ENCODE assay signal across 8 cellular contexts in genomic region chr19:50669319-50670101, GRCh38. TPM values are rescaled to one million over a fixed set of nuclear protein-coding genes. Genes with fewer than 3 reads are reported as not detected.
DNase-seq lines count a peak whose midpoint lies in the region; ATAC-seq and TF ChIP-seq lines count a peak whose summit lies in the region.

No MANE protein-coding gene starts in this region.

- H3K9me3 ChIP-seq in heart right ventricle (no peaks in the 10 kb centered on the region), right cardiac atrium (ENCODE audit: control insufficient read depth, low read length) (no peaks in the 10 kb centered on the region)

- TF ChIP-seq CTCF in heart right ventricle (IDR thresholded peaks at IDR 0.05) (peak; percentile 49 to 75 (median 69)), kidney epithelial cell (IDR thresholded peaks at IDR 0.05; ENCODE audit: insufficient read depth, low read length, poor library complexity, severe bottlenecking) (peak; percentile 80)

- H3K27me3 ChIP-seq in heart right ventricle (peaks cover 3 to 96% (median 87%) of the 10 kb centered on the region in 7 donors), right cardiac atrium (ENCODE audit: control insufficient read depth, insufficient read depth) (no peaks in the 10 kb centered on the region), kidney epithelial cell (ENCODE audit: control insufficient read depth, insufficient read depth, low read length) (peaks cover 47% of the 10 kb centered on the region)

- no peak overlapping the region for H3K27ac ChIP-seq in heart right ventricle
- no peak overlapping the region for H3K27ac ChIP-seq in right cardiac atrium (ENCODE audit: low read length)

- H3K4me3 ChIP-seq in heart right ventricle, result no peak overlapping the region
- H3K4me3 ChIP-seq in right cardiac atrium (ENCODE audit: low read length), result no peak overlapping the region
- no peak overlapping the region for H3K4me3 ChIP-seq in kidney epithelial cell (ENCODE audit: low read depth, low read length)

- no peaks in the 10 kb centered on the region for H3K9me3 Mint-ChIP-seq in stimulated activated naive CD8-positive, alpha-beta T cell treated with anti-CD3 and anti-CD28 coated beads, Interleukin-15, amount 100 ng/mL, for 72 hours

- 42 to 44% methylated on average over 23 of the region's 23 CpGs for WGBS in heart right ventricle, 2 donors
- WGBS in right cardiac atrium, result 45% methylated on average over 23 of the region's 23 CpGs

- H3K4me1 Mint-ChIP-seq in stimulated activated naive CD8-positive, alpha-beta T cell treated with anti-CD3 and anti-CD28 coated beads, Interleukin-15, amount 100 ng/mL, for 72 hours, result no peaks in the 10 kb centered on the region

- H3K4me3 Mint-ChIP-seq in stimulated activated naive CD8-positive, alpha-beta T cell treated with anti-CD3 and anti-CD28 coated beads, Interleukin-15, amount 100 ng/mL, for 72 hours, result no peak overlapping the region

- DNase-seq in heart right ventricle (no peak), right cardiac atrium (no peak), NOMO-1 treated with DMSO at 0.1 percent for 48 hours (lab: John Stamatoyannopoulos, UW; ENCODE audit: unreplicated experiment) (peak; percentile 50), kidney epithelial cell (ENCODE audit: low read depth) (no peak)
- peak; percentile 31 for DNase-seq in activated naive CD4-positive, alpha-beta T cell treated with anti-CD3 and anti-CD28 coated beads, Interleukin-2, amount 50 U/mL, for 16 hours
- peak; percentile 55 to 57 for DNase-seq in stimulated activated naive CD8-positive, alpha-beta T cell treated with anti-CD3 and anti-CD28 coated beads, Interleukin-15, amount 100 ng/mL, for 72 hours

- H3K36me3 ChIP-seq in heart right ventricle, result no peaks in the 10 kb centered on the region
- no peaks in the 10 kb centered on the region for H3K36me3 ChIP-seq in kidney epithelial cell (ENCODE audit: control insufficient read depth, insufficient read depth, low read length)

- ATAC-seq in heart right ventricle (no peak), right cardiac atrium (no peak), HG02623 (IDR thresholded peaks at IDR 0.05; ENCODE audit: unreplicated experiment) (no peak), HG03095 (IDR thresholded peaks at IDR 0.05; ENCODE audit: unreplicated experiment) (no peak)
- ATAC-seq in stimulated activated naive CD8-positive, alpha-beta T cell treated with anti-CD3 and anti-CD28 coated beads, Interleukin-15, amount 100 ng/mL, for 72 hours, result no peak

- intact Hi-C loops in heart right ventricle (cut with DNase I) (loop anchor here in 1 of 10 donors (5.0 kb wide), 1 partner anchor 113 kb away; no protein-coding TSS in a partner anchor), right cardiac atrium (cut with DNase I) (no loop called here)

- H3K27ac Mint-ChIP-seq in stimulated activated naive CD8-positive, alpha-beta T cell treated with anti-CD3 and anti-CD28 coated beads, Interleukin-15, amount 100 ng/mL, for 72 hours, result no peak overlapping the region

- H3K27me3 Mint-ChIP-seq in stimulated activated naive CD8-positive, alpha-beta T cell treated with anti-CD3 and anti-CD28 coated beads, Interleukin-15, amount 100 ng/mL, for 72 hours, result peaks cover 74% of the 10 kb centered on the region

- H3K4me1 ChIP-seq in heart right ventricle (peaks cover 0 to 12% (median 5%) of the 10 kb centered on the region in 9 donors), right cardiac atrium (ENCODE audit: control insufficient read depth, insufficient read depth, low read length) (no peaks in the 10 kb centered on the region)

RNA-seq across cellular contexts. Expression of gene C19orf81, which starts 20.3 kb away (rescaled TPM):
- total RNA-seq in heart right ventricle, result 1 to 10 TPM in 7 of 10 donors, under 1 TPM in 1, not detected in 2; 0.96 to 7.2 (median 4.0) TPM
- 1 to 10 TPM in 1 of 2 donors, under 1 TPM in 1; 0.61 to 1.8 TPM for polyA plus RNA-seq in heart right ventricle
- 1 to 10 TPM in 2 of 4 donors, not detected in 2; 1.5 TPM for total RNA-seq in right cardiac atrium
- polyA plus RNA-seq in right cardiac atrium, result 0.52 TPM
- total RNA-seq in kidney epithelial cell, result 4.4 and 16.5 TPM in 2 replicates

RNA-seq across cellular contexts. Expression of gene SYT3, which starts 29.8 kb away (rescaled TPM):
- under 1 TPM in 3 of 10 donors, not detected in 7; 0.25 to 0.49 (median 0.26) TPM for total RNA-seq in heart right ventricle
- under 1 TPM in 1 of 2 donors, not detected in 1; 0.04 TPM for polyA plus RNA-seq in heart right ventricle
- total RNA-seq in right cardiac atrium, result 1 to 10 TPM in 1 of 4 donors, under 1 TPM in 3; 0.43 to 1.0 (median 0.67) TPM
- polyA plus RNA-seq in right cardiac atrium, result 0.25 TPM
- 0.29 and 0.55 TPM in 2 replicates for total RNA-seq in kidney epithelial cell

RNA-seq across cellular contexts. Expression of gene SHANK1, which starts 50.1 kb away (rescaled TPM):
- total RNA-seq in heart right ventricle (1 to 10 TPM in 2 of 10 donors, under 1 TPM in 7, not detected in 1; 0.23 to 1.5 (median 0.59) TPM), right cardiac atrium (1 to 10 TPM in 1 of 4 donors, under 1 TPM in 3; 0.09 to 1.2 (median 0.44) TPM), kidney epithelial cell (1.2 and 1.6 TPM in 2 replicates)
- polyA plus RNA-seq in heart right ventricle (under 1 TPM; 0.07 to 0.17 TPM), right cardiac atrium (1.9 TPM)

RNA-seq across cellular contexts. Expression of gene CLEC11A, which starts 53.7 kb away (rescaled TPM):
- total RNA-seq in heart right ventricle (10 to 100 TPM in 1 of 10 donors, 1 to 10 TPM in 9; 2.3 to 11.9 (median 3.8) TPM), right cardiac atrium (10 to 100 TPM in 2 of 4 donors, 1 to 10 TPM in 2; 8.2 to 10.2 (median 10.0) TPM), kidney epithelial cell (6.0 and 12.4 TPM in 2 replicates)
- polyA plus RNA-seq in heart right ventricle (10 to 100 TPM in 1 of 2 donors, 1 to 10 TPM in 1; 5.6 to 12.9 TPM), right cardiac atrium (5.5 TPM)

Comparison
In these comparisons a context has a peak if more than half of its experiments do, and no peak if none do; other contexts are left out.
1. DNase-seq: peak in NOMO-1 treated with DMSO at 0.1 percent for 48 hours (single experiment), activated naive CD4-positive, alpha-beta T cell treated with anti-CD3 and anti-CD28 coated beads, Interleukin-2, amount 50 U/mL, for 16 hours (single experiment) and stimulated activated naive CD8-positive, alpha-beta T cell treated with anti-CD3 and anti-CD28 coated beads, Interleukin-15, amount 100 ng/mL, for 72 hours (2 of 2); none in heart right ventricle (0 of 2), right cardiac atrium (0 of 3) and kidney epithelial cell (single experiment).